ENCODE assay signal across 1 cellular context in the genomic region with DNA sequence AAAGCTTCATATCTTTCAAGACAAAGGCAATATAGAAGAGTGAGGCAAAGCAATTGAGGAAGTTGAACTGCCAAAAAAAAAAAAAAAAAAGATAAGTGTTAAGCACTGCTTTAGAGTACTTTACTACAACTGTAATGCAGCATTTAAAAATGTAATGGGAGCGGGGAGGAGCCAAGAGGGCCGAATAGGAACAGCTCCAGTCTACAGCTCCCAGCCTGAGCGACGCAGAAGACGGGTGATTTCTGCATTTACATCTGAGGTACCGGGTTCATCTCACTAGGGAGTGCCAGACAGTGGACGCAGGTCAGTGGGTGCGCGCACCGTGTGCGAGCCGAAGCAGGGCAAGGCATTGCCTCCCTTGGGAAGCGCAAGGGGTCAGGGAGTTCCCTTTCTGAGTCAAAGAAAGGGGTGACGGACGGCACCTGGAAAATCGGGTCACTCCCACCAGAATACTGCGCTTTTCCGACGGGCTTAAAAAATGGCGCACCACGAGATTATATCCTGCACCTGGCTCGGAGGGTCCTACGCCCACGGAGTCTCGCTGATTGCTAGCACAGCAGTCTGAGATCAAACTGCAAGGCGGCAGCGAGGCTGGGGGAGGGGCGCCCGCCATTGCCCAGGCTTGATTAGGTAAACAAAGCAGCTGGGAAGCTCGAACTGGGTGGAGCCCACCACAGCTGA.
TF ChIP-seq lines count a peak whose summit lies in the region.

No MANE protein-coding gene starts in this region.

TF ChIP-seq in K562, 482 proteins besides CTCF, POLR2A, EP300 and RAD21 (continued from another document):
- TF ChIP-seq, protein P1, sequence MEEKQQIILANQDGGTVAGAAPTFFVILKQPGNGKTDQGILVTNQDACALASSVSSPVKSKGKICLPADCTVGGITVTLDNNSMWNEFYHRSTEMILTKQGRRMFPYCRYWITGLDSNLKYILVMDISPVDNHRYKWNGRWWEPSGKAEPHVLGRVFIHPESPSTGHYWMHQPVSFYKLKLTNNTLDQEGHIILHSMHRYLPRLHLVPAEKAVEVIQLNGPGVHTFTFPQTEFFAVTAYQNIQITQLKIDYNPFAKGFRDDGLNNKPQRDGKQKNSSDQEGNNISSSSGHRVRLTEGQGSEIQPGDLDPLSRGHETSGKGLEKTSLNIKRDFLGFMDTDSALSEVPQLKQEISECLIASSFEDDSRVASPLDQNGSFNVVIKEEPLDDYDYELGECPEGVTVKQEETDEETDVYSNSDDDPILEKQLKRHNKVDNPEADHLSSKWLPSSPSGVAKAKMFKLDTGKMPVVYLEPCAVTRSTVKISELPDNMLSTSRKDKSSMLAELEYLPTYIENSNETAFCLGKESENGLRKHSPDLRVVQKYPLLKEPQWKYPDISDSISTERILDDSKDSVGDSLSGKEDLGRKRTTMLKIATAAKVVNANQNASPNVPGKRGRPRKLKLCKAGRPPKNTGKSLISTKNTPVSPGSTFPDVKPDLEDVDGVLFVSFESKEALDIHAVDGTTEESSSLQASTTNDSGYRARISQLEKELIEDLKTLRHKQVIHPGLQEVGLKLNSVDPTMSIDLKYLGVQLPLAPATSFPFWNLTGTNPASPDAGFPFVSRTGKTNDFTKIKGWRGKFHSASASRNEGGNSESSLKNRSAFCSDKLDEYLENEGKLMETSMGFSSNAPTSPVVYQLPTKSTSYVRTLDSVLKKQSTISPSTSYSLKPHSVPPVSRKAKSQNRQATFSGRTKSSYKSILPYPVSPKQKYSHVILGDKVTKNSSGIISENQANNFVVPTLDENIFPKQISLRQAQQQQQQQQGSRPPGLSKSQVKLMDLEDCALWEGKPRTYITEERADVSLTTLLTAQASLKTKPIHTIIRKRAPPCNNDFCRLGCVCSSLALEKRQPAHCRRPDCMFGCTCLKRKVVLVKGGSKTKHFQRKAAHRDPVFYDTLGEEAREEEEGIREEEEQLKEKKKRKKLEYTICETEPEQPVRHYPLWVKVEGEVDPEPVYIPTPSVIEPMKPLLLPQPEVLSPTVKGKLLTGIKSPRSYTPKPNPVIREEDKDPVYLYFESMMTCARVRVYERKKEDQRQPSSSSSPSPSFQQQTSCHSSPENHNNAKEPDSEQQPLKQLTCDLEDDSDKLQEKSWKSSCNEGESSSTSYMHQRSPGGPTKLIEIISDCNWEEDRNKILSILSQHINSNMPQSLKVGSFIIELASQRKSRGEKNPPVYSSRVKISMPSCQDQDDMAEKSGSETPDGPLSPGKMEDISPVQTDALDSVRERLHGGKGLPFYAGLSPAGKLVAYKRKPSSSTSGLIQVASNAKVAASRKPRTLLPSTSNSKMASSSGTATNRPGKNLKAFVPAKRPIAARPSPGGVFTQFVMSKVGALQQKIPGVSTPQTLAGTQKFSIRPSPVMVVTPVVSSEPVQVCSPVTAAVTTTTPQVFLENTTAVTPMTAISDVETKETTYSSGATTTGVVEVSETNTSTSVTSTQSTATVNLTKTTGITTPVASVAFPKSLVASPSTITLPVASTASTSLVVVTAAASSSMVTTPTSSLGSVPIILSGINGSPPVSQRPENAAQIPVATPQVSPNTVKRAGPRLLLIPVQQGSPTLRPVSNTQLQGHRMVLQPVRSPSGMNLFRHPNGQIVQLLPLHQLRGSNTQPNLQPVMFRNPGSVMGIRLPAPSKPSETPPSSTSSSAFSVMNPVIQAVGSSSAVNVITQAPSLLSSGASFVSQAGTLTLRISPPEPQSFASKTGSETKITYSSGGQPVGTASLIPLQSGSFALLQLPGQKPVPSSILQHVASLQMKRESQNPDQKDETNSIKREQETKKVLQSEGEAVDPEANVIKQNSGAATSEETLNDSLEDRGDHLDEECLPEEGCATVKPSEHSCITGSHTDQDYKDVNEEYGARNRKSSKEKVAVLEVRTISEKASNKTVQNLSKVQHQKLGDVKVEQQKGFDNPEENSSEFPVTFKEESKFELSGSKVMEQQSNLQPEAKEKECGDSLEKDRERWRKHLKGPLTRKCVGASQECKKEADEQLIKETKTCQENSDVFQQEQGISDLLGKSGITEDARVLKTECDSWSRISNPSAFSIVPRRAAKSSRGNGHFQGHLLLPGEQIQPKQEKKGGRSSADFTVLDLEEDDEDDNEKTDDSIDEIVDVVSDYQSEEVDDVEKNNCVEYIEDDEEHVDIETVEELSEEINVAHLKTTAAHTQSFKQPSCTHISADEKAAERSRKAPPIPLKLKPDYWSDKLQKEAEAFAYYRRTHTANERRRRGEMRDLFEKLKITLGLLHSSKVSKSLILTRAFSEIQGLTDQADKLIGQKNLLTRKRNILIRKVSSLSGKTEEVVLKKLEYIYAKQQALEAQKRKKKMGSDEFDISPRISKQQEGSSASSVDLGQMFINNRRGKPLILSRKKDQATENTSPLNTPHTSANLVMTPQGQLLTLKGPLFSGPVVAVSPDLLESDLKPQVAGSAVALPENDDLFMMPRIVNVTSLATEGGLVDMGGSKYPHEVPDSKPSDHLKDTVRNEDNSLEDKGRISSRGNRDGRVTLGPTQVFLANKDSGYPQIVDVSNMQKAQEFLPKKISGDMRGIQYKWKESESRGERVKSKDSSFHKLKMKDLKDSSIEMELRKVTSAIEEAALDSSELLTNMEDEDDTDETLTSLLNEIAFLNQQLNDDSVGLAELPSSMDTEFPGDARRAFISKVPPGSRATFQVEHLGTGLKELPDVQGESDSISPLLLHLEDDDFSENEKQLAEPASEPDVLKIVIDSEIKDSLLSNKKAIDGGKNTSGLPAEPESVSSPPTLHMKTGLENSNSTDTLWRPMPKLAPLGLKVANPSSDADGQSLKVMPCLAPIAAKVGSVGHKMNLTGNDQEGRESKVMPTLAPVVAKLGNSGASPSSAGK (IDR thresholded peaks at IDR 0.05): peak; percentile 52; the same call in 1 of the 2 replicates
- TF ChIP-seq MNT (conservative IDR thresholded peaks at IDR 0.05) (peak; percentile 29 to 60; a peak in 3 of 4 replicates), ZNF184 (CRISPR knock-in tag; IDR thresholded peaks at IDR 0.05) (0 out of 2 replicates have a peak, but pooled peaks have one; percentile 50), NFRKB (IDR thresholded peaks at IDR 0.05; ENCODE audit: low read depth) (peak; percentile 66; the same call in 1 of the 2 replicates), DPF2 (IDR thresholded peaks at IDR 0.05) (0 out of 2 replicates have a peak, but pooled peaks have one; percentile 34), EGR1 (conservative IDR thresholded peaks at IDR 0.05) (peak; percentile 53), ZSCAN29 (IDR thresholded peaks at IDR 0.05) (0 out of 2 replicates have a peak, but pooled peaks have one; percentile 60), RBFOX2 (IDR thresholded peaks at IDR 0.05; ENCODE audit: low read depth, low read length) (0 out of 2 replicates have a peak, but pooled peaks have one; percentile 14), HDAC2 (IDR thresholded peaks at IDR 0.05) (0 out of 2 replicates have a peak, but pooled peaks have one; percentile 43)
TF ChIP-seq in K562: peak in this region for 35; not testable (repeated sequence) for 447.
